In genomic region chr15:74573987-74574386, GRCh38 we compare ENCODE assay signal across 18 cellular contexts. TPM values are rescaled to one million over a fixed set of nuclear protein-coding genes. Genes with fewer than 3 reads are reported as not detected.
DNase-seq lines count a peak whose midpoint lies in the region; ATAC-seq and TF ChIP-seq lines count a peak whose summit lies in the region.
"Had no signal": no experiment of that assay in that cellular context is flagged by ENCODE, and none has a peak within 500 bp of the region (broad histone marks: within the 10 kb centered on the region; RNA-seq: fewer than 3 reads in every experiment).

No MANE protein-coding gene starts in this region.

- H3K9me3 ChIP-seq in body of pancreas (no peaks in the 10 kb centered on the region), mucosa of descending colon (no peaks in the 10 kb centered on the region)
- H3K9me3 ChIP-seq: heart right ventricle, SJSA1 had no signal

- no peaks in the 10 kb centered on the region for H3K4me1 ChIP-seq in body of pancreas
- H3K4me1 ChIP-seq in mucosa of descending colon (ENCODE audit: low read depth), result no peaks in the 10 kb centered on the region

- intact Hi-C loops in body of pancreas (cut with DNase I) (no loop called here), mucosa of descending colon (cut with DNase I, micrococcal nuclease) (no loop called here)

- DNase-seq in AG08395 (ENCODE audit: low spot score) (peak; percentile 27), EH (ENCODE audit: low read depth) (peak; percentile 45), epithelial cell of prostate (ENCODE audit: low read depth, low spot score) (no peak), body of pancreas (no peak), mucosa of descending colon (no peak), MV-4-11 (lab: John Stamatoyannopoulos, UW) (no peak)
- DNase-seq in activated CD4-positive, alpha-beta memory T cell treated with anti-CD3 and anti-CD28 coated beads, Interleukin-2, amount 10 ng/mL, durations not matched to agents 7 days and 5 days, result no peak
- DNase-seq: cerebellar nuclear complex, DMS 273 treated with DMSO at 0.1 percent for 48 hours, heart right ventricle, HFFc6, Karpas-422, NCI-H1436, NCI-H226, trophoblast cell had no signal

- CTCF ChIA-PET in activated CD4-positive, alpha-beta memory T cell treated with anti-CD3 and anti-CD28 coated beads, Interleukin-2, amount 10 ng/mL, durations not matched to agents 7 days and 5 days (lab: Charles Lee), result interaction anchor here (0.7 to 1.2 kb wide), 4 partner anchors 15 to 202 kb away, joined by 3 to 6 read pairs (median 4); no protein-coding TSS in a partner anchor

- H3K36me3 ChIP-seq in body of pancreas (replicated peaks in 1 of 2; ENCODE audit: insufficient read depth in 1 of 2, low read depth in 2 of 2) (no peaks in the 10 kb centered on the region), mucosa of descending colon (ENCODE audit: low read depth) (no peaks in the 10 kb centered on the region)

- no peaks in the 10 kb centered on the region for H3K9me3 Mint-ChIP-seq in activated CD4-positive, alpha-beta memory T cell treated with anti-CD3 and anti-CD28 coated beads, Interleukin-2, amount 10 ng/mL, durations not matched to agents 7 days and 5 days
- H3K9me3 Mint-ChIP-seq: HFFc6; stimulated activated memory B cell treated with anti-CD40 and anti-IgM and Interleukin-4, amounts not matched to agents 10 μg/mL and 1 μg/mL and 100 μg/mL, for 72 hours had no signal

- H3K4me1 Mint-ChIP-seq in activated CD4-positive, alpha-beta memory T cell treated with anti-CD3 and anti-CD28 coated beads, Interleukin-2, amount 10 ng/mL, durations not matched to agents 7 days and 5 days, result peaks cover 30% of the 10 kb centered on the region
- H3K4me1 Mint-ChIP-seq: stimulated activated memory B cell treated with anti-CD40 and anti-IgM and Interleukin-4, amounts not matched to agents 10 μg/mL and 1 μg/mL and 100 μg/mL, for 72 hours had no signal

- H3K27ac ChIP-seq in epithelial cell of prostate (peak overlapping the region; percentile 9), body of pancreas (no peak overlapping the region)
- H3K27ac ChIP-seq: heart right ventricle, SJSA1 had no signal

- no peaks in the 10 kb centered on the region for H3K27me3 ChIP-seq in body of pancreas
- H3K27me3 ChIP-seq: heart right ventricle, SJSA1 had no signal

- WGBS in body of pancreas, 2 donors, result 95 to 98% methylated on average over 4 of the region's 4 CpGs

- POLR2A ChIA-PET in activated CD4-positive, alpha-beta memory T cell treated with anti-CD3 and anti-CD28 coated beads, Interleukin-2, amount 10 ng/mL, durations not matched to agents 7 days and 5 days (lab: Charles Lee), result interaction anchor here (0.8 to 2.3 kb wide), 5 partner anchors 8 to 113 kb away, joined by 3 to 8 read pairs (median 5); partner anchors contain the start of genes ARID3B and UBL7

- no peak for TF ChIP-seq CTCF in body of pancreas (IDR thresholded peaks at IDR 0.05)
- no peak for TF ChIP-seq CTCF in mucosa of descending colon (IDR thresholded peaks at IDR 0.05)

- ATAC-seq in body of pancreas (no peak), mucosa of descending colon (no peak), HG02852 (IDR thresholded peaks at IDR 0.05; ENCODE audit: unreplicated experiment) (no peak)
- ATAC-seq: stimulated activated memory B cell treated with anti-CD40 and anti-IgM and Interleukin-4, amounts not matched to agents 10 μg/mL and 1 μg/mL and 100 μg/mL, for 72 hours had no signal

- H3K27me3 Mint-ChIP-seq in activated CD4-positive, alpha-beta memory T cell treated with anti-CD3 and anti-CD28 coated beads, Interleukin-2, amount 10 ng/mL, durations not matched to agents 7 days and 5 days, result no peaks in the 10 kb centered on the region
- H3K27me3 Mint-ChIP-seq: stimulated activated memory B cell treated with anti-CD40 and anti-IgM and Interleukin-4, amounts not matched to agents 10 μg/mL and 1 μg/mL and 100 μg/mL, for 72 hours had no signal

- peaks cover 77% of the 10 kb centered on the region for H3K36me3 Mint-ChIP-seq in activated CD4-positive, alpha-beta memory T cell treated with anti-CD3 and anti-CD28 coated beads, Interleukin-2, amount 10 ng/mL, durations not matched to agents 7 days and 5 days (ENCODE audit: low read depth)

- peak overlapping the region; percentile 19 for H3K27ac Mint-ChIP-seq in activated CD4-positive, alpha-beta memory T cell treated with anti-CD3 and anti-CD28 coated beads, Interleukin-2, amount 10 ng/mL, durations not matched to agents 7 days and 5 days
- H3K27ac Mint-ChIP-seq: HFFc6; stimulated activated memory B cell treated with anti-CD40 and anti-IgM and Interleukin-4, amounts not matched to agents 10 μg/mL and 1 μg/mL and 100 μg/mL, for 72 hours had no signal

- TF ChIP-seq POLR2A in body of pancreas (IDR thresholded peaks at IDR 0.05), result no peak

- H3K4me3 ChIP-seq in body of pancreas (no peak overlapping the region), mucosa of descending colon (no peak overlapping the region)
- H3K4me3 ChIP-seq: heart right ventricle, SJSA1 had no signal

- no peak overlapping the region for H3K4me3 Mint-ChIP-seq in activated CD4-positive, alpha-beta memory T cell treated with anti-CD3 and anti-CD28 coated beads, Interleukin-2, amount 10 ng/mL, durations not matched to agents 7 days and 5 days
- H3K4me3 Mint-ChIP-seq: HFFc6; stimulated activated memory B cell treated with anti-CD40 and anti-IgM and Interleukin-4, amounts not matched to agents 10 μg/mL and 1 μg/mL and 100 μg/mL, for 72 hours had no signal

RNA-seq across cellular contexts. Expression of gene ARID3B, which starts 33.0 kb away (rescaled TPM):
- total RNA-seq in activated CD4-positive, alpha-beta memory T cell treated with anti-CD3 and anti-CD28 coated beads, Interleukin-2, amount 10 ng/mL, durations not matched to agents 7 days and 5 days, result 10 to 100 TPM; 49.2 to 52.1 TPM
- total RNA-seq in body of pancreas (10 to 100 TPM in 1 of 2 donors, 1 to 10 TPM in 1; 2.9 to 22.4 TPM), mucosa of descending colon (10 to 100 TPM; 10.3 to 14.5 (median 11.5) TPM)

RNA-seq across cellular contexts. Expression of gene CLK3, which starts 41.6 kb away (rescaled TPM):
- total RNA-seq in activated CD4-positive, alpha-beta memory T cell treated with anti-CD3 and anti-CD28 coated beads, Interleukin-2, amount 10 ng/mL, durations not matched to agents 7 days and 5 days, result 100 to 1,000 TPM; 133 to 136 TPM
- total RNA-seq in body of pancreas (100 to 1,000 TPM in 1 of 2 donors, 10 to 100 TPM in 1; 48.0 to 126 TPM), mucosa of descending colon (100 to 1,000 TPM in 2 of 3 donors, 10 to 100 TPM in 1; 92.7 to 120 (median 110) TPM)

Comparison
In these comparisons a context has a peak if more than half of its experiments do, and no peak if none do; other contexts are left out.
1. DNase-seq: peak in AG08395 (single experiment) and EH (single experiment); none in activated CD4-positive, alpha-beta memory T cell treated with anti-CD3 and anti-CD28 coated beads, Interleukin-2, amount 10 ng/mL, durations not matched to agents 7 days and 5 days (single experiment), epithelial cell of prostate (single experiment), body of pancreas (0 of 4), mucosa of descending colon (0 of 3) and MV-4-11 (single experiment).